Comparison of ENCODE assay signal across 1 cellular context in the genomic region with DNA sequence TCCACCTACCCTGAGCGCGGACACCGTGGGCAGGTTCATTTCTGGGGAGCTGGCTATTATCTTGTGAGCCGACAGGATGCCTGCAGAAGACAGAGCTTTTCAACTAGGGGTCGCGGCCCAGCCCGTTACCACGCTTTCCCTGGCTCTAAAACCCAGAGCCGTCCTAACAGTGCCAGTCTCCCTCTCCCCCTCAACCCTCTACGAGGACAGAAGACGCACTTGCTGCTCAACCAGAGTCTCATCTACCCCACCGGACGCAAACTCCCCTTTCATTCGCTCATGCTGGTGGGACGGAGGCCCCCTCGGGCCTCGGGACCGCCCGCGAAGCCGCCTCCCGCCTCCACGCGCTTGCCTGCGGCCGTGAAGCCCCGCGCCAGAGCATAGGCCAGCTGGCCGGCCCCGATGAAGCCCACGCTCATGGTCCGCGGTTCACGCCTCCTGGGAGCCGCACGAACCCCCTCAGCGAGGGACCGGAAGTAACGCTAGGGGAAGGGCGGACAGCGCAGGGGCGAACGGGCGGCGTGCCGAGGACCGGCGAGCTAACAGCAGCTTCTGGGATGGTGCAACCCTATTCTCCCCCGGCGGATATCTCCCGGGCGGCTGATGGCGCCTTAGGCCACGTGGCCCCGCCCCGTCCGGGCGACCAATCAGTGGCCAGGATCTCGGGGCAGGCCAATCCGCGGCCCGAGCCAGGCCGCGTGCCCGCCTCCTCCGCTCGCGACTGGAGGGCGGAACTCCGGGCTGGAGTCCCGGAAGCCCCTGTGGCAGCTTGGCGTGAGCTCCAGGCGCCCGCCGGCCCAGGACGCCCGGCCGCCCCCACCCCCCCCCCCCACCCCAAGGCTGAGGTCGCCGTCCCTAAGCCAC.
TF ChIP-seq lines count a peak whose summit lies in the region.

A gene (minus strand): TSS at position 559 of the 864 bp plus-strand sequence. CDS start 140 bp downstream, at position 419.

TF ChIP-seq in HepG2, 621 proteins besides CTCF, POLR2A, EP300 and RAD21 (continued from another document and continues in another):
- TF ChIP-seq, protein P1, sequence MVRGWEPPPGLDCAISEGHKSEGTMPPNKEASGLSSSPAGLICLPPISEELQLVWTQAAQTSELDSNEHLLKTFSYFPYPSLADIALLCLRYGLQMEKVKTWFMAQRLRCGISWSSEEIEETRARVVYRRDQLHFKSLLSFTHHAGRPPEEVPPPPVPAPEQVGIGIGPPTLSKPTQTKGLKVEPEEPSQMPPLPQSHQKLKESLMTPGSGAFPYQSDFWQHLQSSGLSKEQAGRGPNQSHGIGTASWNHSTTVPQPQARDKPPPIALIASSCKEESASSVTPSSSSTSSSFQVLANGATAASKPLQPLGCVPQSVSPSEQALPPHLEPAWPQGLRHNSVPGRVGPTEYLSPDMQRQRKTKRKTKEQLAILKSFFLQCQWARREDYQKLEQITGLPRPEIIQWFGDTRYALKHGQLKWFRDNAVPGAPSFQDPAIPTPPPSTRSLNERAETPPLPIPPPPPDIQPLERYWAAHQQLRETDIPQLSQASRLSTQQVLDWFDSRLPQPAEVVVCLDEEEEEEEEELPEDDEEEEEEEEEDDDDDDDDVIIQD (CRISPR knock-in tag; IDR thresholded peaks at IDR 0.05; ENCODE audit: low read depth) = no peak
- no peak for TF ChIP-seq ZNF256 (CRISPR knock-in tag; conservative IDR thresholded peaks at IDR 0.05)
- no peak for TF ChIP-seq TRIM24 (CRISPR knock-in tag; IDR thresholded peaks at IDR 0.05)
- TF ChIP-seq PLRG1 (conservative IDR thresholded peaks at IDR 0.05) = no peak
- 0 out of 2 replicates have a peak, but pooled peaks have one; percentile 22 for TF ChIP-seq ZNF557 (CRISPR knock-in tag; IDR thresholded peaks at IDR 0.05)
- TF ChIP-seq PPARG (CRISPR knock-in tag; conservative IDR thresholded peaks at IDR 0.05) = peak; percentile 27; the same call in 1 of the 2 replicates
- TF ChIP-seq, protein P2, sequence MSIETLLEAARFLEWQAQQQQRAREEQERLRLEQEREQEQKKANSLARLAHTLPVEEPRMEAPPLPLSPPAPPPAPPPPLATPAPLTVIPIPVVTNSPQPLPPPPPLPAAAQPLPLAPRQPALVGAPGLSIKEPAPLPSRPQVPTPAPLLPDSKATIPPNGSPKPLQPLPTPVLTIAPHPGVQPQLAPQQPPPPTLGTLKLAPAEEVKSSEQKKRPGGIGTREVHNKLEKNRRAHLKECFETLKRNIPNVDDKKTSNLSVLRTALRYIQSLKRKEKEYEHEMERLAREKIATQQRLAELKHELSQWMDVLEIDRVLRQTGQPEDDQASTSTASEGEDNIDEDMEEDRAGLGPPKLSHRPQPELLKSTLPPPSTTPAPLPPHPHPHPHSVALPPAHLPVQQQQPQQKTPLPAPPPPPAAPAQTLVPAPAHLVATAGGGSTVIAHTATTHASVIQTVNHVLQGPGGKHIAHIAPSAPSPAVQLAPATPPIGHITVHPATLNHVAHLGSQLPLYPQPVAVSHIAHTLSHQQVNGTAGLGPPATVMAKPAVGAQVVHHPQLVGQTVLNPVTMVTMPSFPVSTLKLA (IDR thresholded peaks at IDR 0.05) = peak; percentile 71
- TF ChIP-seq NCOR1 (IDR thresholded peaks at IDR 0.05; ENCODE audit: borderline replicate concordance, low read length) = no peak
- no peak for TF ChIP-seq CHD2 (IDR thresholded peaks at IDR 0.05; ENCODE audit: low read depth, low read length)
- TF ChIP-seq ZNF496 (CRISPR knock-in tag; IDR thresholded peaks at IDR 0.05; ENCODE audit: insufficient replicate concordance) = no peak
- TF ChIP-seq, protein P3, sequence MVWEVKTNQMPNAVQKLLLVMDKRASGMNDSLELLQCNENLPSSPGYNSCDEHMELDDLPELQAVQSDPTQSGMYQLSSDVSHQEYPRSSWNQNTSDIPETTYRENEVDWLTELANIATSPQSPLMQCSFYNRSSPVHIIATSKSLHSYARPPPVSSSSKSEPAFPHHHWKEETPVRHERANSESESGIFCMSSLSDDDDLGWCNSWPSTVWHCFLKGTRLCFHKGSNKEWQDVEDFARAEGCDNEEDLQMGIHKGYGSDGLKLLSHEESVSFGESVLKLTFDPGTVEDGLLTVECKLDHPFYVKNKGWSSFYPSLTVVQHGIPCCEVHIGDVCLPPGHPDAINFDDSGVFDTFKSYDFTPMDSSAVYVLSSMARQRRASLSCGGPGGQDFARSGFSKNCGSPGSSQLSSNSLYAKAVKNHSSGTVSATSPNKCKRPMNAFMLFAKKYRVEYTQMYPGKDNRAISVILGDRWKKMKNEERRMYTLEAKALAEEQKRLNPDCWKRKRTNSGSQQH (CRISPR knock-in tag; IDR thresholded peaks at IDR 0.05; ENCODE audit: low read depth) = no peak; the same call in 1 of the 2 replicates
- TF ChIP-seq, protein P4, sequence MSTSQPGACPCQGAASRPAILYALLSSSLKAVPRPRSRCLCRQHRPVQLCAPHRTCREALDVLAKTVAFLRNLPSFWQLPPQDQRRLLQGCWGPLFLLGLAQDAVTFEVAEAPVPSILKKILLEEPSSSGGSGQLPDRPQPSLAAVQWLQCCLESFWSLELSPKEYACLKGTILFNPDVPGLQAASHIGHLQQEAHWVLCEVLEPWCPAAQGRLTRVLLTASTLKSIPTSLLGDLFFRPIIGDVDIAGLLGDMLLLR (CRISPR knock-in tag; IDR thresholded peaks at IDR 0.05) = peak; percentile 87
- no peak; the same call in 1 of the 2 replicates for TF ChIP-seq ARNT2 (CRISPR knock-in tag; IDR thresholded peaks at IDR 0.05; ENCODE audit: low read depth)
- TF ChIP-seq GTF2F1 (IDR thresholded peaks at IDR 0.05; ENCODE audit: low read length) = no peak
- TF ChIP-seq, protein P5, sequence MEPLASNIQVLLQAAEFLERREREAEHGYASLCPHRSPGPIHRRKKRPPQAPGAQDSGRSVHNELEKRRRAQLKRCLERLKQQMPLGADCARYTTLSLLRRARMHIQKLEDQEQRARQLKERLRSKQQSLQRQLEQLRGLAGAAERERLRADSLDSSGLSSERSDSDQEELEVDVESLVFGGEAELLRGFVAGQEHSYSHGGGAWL (CRISPR knock-in tag; IDR thresholded peaks at IDR 0.05) = no peak; the same call in none of the 2 replicates
- peak; percentile 53; the same call in 1 of the 2 replicates for TF ChIP-seq ZNF891 (CRISPR knock-in tag; IDR thresholded peaks at IDR 0.05)
- peak; percentile 82; the same call in 1 of the 2 replicates for TF ChIP-seq ZNF558 (CRISPR knock-in tag; IDR thresholded peaks at IDR 0.05; ENCODE audit: borderline replicate concordance)
- TF ChIP-seq, protein P6, sequence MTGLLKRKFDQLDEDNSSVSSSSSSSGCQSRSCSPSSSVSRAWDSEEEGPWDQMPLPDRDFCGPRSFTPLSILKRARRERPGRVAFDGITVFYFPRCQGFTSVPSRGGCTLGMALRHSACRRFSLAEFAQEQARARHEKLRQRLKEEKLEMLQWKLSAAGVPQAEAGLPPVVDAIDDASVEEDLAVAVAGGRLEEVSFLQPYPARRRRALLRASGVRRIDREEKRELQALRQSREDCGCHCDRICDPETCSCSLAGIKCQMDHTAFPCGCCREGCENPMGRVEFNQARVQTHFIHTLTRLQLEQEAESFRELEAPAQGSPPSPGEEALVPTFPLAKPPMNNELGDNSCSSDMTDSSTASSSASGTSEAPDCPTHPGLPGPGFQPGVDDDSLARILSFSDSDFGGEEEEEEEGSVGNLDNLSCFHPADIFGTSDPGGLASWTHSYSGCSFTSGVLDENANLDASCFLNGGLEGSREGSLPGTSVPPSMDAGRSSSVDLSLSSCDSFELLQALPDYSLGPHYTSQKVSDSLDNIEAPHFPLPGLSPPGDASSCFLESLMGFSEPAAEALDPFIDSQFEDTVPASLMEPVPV (CRISPR knock-in tag; IDR thresholded peaks at IDR 0.05) = no peak
- peak; percentile 83 for TF ChIP-seq ZNF446 (CRISPR knock-in tag; IDR thresholded peaks at IDR 0.05)
- no peak for TF ChIP-seq LCORL (IDR thresholded peaks at IDR 0.05)
- no peak; the same call in 1 of the 2 replicates for TF ChIP-seq LCORL (CRISPR knock-in tag; IDR thresholded peaks at IDR 0.05)
- TF ChIP-seq ELF3 (CRISPR knock-in tag; IDR thresholded peaks at IDR 0.05) = 0 out of 2 replicates have a peak, but pooled peaks have one; percentile 43
- TF ChIP-seq, protein P7, sequence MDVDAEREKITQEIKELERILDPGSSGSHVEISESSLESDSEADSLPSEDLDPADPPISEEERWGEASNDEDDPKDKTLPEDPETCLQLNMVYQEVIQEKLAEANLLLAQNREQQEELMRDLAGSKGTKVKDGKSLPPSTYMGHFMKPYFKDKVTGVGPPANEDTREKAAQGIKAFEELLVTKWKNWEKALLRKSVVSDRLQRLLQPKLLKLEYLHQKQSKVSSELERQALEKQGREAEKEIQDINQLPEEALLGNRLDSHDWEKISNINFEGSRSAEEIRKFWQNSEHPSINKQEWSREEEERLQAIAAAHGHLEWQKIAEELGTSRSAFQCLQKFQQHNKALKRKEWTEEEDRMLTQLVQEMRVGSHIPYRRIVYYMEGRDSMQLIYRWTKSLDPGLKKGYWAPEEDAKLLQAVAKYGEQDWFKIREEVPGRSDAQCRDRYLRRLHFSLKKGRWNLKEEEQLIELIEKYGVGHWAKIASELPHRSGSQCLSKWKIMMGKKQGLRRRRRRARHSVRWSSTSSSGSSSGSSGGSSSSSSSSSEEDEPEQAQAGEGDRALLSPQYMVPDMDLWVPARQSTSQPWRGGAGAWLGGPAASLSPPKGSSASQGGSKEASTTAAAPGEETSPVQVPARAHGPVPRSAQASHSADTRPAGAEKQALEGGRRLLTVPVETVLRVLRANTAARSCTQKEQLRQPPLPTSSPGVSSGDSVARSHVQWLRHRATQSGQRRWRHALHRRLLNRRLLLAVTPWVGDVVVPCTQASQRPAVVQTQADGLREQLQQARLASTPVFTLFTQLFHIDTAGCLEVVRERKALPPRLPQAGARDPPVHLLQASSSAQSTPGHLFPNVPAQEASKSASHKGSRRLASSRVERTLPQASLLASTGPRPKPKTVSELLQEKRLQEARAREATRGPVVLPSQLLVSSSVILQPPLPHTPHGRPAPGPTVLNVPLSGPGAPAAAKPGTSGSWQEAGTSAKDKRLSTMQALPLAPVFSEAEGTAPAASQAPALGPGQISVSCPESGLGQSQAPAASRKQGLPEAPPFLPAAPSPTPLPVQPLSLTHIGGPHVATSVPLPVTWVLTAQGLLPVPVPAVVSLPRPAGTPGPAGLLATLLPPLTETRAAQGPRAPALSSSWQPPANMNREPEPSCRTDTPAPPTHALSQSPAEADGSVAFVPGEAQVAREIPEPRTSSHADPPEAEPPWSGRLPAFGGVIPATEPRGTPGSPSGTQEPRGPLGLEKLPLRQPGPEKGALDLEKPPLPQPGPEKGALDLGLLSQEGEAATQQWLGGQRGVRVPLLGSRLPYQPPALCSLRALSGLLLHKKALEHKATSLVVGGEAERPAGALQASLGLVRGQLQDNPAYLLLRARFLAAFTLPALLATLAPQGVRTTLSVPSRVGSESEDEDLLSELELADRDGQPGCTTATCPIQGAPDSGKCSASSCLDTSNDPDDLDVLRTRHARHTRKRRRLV (CRISPR knock-in tag; IDR thresholded peaks at IDR 0.05) = no peak
- 0 out of 2 replicates have a peak, but pooled peaks have one; percentile 29 for TF ChIP-seq FOXA3 (CRISPR knock-in tag; IDR thresholded peaks at IDR 0.05)
- TF ChIP-seq ZNF577 (CRISPR knock-in tag; IDR thresholded peaks at IDR 0.05; ENCODE audit: borderline replicate concordance, low read depth) = no peak
- peak; percentile 67 for TF ChIP-seq ZNF12 (CRISPR knock-in tag; IDR thresholded peaks at IDR 0.05)
- TF ChIP-seq HOXD1 (CRISPR knock-in tag; IDR thresholded peaks at IDR 0.05) = peak; percentile 22; the same call in 1 of the 2 replicates
- TF ChIP-seq, protein P8, sequence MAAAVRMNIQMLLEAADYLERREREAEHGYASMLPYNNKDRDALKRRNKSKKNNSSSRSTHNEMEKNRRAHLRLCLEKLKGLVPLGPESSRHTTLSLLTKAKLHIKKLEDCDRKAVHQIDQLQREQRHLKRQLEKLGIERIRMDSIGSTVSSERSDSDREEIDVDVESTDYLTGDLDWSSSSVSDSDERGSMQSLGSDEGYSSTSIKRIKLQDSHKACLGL (CRISPR knock-in tag; IDR thresholded peaks at IDR 0.05) = peak; percentile 95
- no peak for TF ChIP-seq RELA (CRISPR knock-in tag; IDR thresholded peaks at IDR 0.05)
- TF ChIP-seq, protein P9, sequence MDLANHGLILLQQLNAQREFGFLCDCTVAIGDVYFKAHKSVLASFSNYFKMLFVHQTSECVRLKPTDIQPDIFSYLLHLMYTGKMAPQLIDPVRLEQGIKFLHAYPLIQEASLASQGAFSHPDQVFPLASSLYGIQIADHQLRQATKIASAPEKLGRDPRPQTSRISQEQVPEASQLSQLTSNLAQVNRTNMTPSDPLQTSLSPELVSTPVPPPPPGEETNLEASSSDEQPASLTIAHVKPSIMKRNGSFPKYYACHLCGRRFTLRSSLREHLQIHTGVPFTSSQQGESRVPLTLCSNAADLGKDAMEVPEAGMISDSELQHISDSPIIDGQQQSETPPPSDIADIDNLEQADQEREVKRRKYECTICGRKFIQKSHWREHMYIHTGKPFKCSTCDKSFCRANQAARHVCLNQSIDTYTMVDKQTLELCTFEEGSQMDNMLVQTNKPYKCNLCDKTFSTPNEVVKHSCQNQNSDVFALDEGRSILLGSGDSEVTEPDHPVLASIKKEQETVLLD (CRISPR knock-in tag; IDR thresholded peaks at IDR 0.05; ENCODE audit: low read depth) = peak; percentile 97
- no peak; the same call in 1 of the 2 replicates for TF ChIP-seq NAIF1 (CRISPR knock-in tag; IDR thresholded peaks at IDR 0.05; ENCODE audit: borderline replicate concordance)
- no peak for TF ChIP-seq RORA (CRISPR knock-in tag; IDR thresholded peaks at IDR 0.05)
- TF ChIP-seq HNRNPL (IDR thresholded peaks at IDR 0.05; ENCODE audit: low read depth, low read length) = no peak
- TF ChIP-seq SIN3A (IDR thresholded peaks at IDR 0.05; ENCODE audit: borderline replicate concordance, low read depth, low read length) = 0 out of 2 replicates have a peak, but pooled peaks have one; percentile 63
- peak; percentile 61 for TF ChIP-seq ZNF792 (CRISPR knock-in tag; IDR thresholded peaks at IDR 0.05)
- TF ChIP-seq KDM5B (CRISPR knock-in tag; IDR thresholded peaks at IDR 0.05; ENCODE audit: borderline replicate concordance) = peak; percentile 61; the same call in 1 of the 2 replicates
- no peak for TF ChIP-seq ZNF781 (CRISPR knock-in tag; IDR thresholded peaks at IDR 0.05; ENCODE audit: borderline replicate concordance, not compliant biosample characterization)
- peak; percentile 92; the same call in 1 of the 2 replicates for TF ChIP-seq KAT7 (CRISPR knock-in tag; IDR thresholded peaks at IDR 0.05; ENCODE audit: borderline replicate concordance)
- TF ChIP-seq, protein P10, sequence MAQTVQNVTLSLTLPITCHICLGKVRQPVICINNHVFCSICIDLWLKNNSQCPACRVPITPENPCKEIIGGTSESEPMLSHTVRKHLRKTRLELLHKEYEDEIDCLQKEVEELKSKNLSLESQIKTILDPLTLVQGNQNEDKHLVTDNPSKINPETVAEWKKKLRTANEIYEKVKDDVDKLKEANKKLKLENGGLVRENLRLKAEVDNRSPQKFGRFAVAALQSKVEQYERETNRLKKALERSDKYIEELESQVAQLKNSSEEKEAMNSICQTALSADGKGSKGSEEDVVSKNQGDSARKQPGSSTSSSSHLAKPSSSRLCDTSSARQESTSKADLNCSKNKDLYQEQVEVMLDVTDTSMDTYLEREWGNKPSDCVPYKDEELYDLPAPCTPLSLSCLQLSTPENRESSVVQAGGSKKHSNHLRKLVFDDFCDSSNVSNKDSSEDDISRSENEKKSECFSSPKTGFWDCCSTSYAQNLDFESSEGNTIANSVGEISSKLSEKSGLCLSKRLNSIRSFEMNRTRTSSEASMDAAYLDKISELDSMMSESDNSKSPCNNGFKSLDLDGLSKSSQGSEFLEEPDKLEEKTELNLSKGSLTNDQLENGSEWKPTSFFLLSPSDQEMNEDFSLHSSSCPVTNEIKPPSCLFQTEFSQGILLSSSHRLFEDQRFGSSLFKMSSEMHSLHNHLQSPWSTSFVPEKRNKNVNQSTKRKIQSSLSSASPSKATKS (CRISPR knock-in tag; IDR thresholded peaks at IDR 0.05) = no peak
